Comparison of ENCODE assay signal across 8 cellular contexts in genomic region chr5:14168139-14168792, GRCh38. TPM values are rescaled to one million over a fixed set of nuclear protein-coding genes. Genes with fewer than 3 reads are reported as not detected.
DNase-seq lines count a peak whose midpoint lies in the region; ATAC-seq, FAIRE-seq and TF ChIP-seq lines count a peak whose summit lies in the region.
"Had no signal": no experiment of that assay in that cellular context is flagged by ENCODE, and none has a peak within 500 bp of the region (broad histone marks: within the 10 kb centered on the region; RNA-seq: fewer than 3 reads in every experiment).

No MANE protein-coding gene starts in this region.

- FAIRE-seq in GM12878 (lab: Jason Lieb, UNC): peak; percentile 49

- peak overlapping the region; percentile 78 for H3K9ac ChIP-seq in GM12878 (ENCODE audit: control insufficient read depth, insufficient read depth, low read length)

- no peaks in the 10 kb centered on the region; a peak in 1 of 4 replicates for H3K36me3 ChIP-seq in GM12878 (ENCODE audit: control insufficient read depth in 2 of 2, insufficient read depth in 2 of 2, low read length in 1 of 2)
- H3K36me3 ChIP-seq: heart right ventricle had no signal

- no peak for TF ChIP-seq EP300 in GM12878 (IDR thresholded peaks at IDR 0.05; ENCODE audit: borderline replicate concordance in 1 of 2, control insufficient read depth in 1 of 2, low read depth in 2 of 2, low read length in 2 of 2)

- TF ChIP-seq POLR2A in GM12878 (IDR thresholded peaks at IDR 0.05; ENCODE audit: low read depth, low read length): peak; percentile 14; the same call in 1 of the 2 replicates

- RAD21 ChIA-PET in GM12878 (lab: Charles Lee; ENCODE audit: unreplicated experiment): interaction anchor here (0.8 to 20.6 kb wide), 10 partner anchors 8 to 176 kb away, joined by 3 to 344 read pairs (median 7); partner anchors contain the start of gene TRIO

- peak; percentile 40 for ATAC-seq in GM19043 (IDR thresholded peaks at IDR 0.05; ENCODE audit: low read depth, unreplicated experiment)
- peak; percentile 36 for ATAC-seq in HG02938 (IDR thresholded peaks at IDR 0.05; ENCODE audit: unreplicated experiment)
- ATAC-seq in GM12878: peak; percentile 63
- ATAC-seq in GM18909 (IDR thresholded peaks at IDR 0.05; ENCODE audit: poor library complexity, unreplicated experiment): no peak
- no peak for ATAC-seq in HG03139 (IDR thresholded peaks at IDR 0.05; ENCODE audit: unreplicated experiment)

- H3K4me1 ChIP-seq in GM12878 (ENCODE audit: control insufficient read depth, insufficient read depth, low read length): peaks cover 41% of the 10 kb centered on the region

- H3K27ac ChIP-seq in GM12878 (ENCODE audit: control insufficient read depth, insufficient read depth): peak overlapping the region; percentile 91

- peak overlapping the region; percentile 84 for H3K4me2 ChIP-seq in GM12878 (ENCODE audit: control insufficient read depth, insufficient read depth)

- CTCF ChIA-PET in GM12878 (lab: Yijun Ruan, JAX): interaction anchor here (0.8 to 5.3 kb wide), 5 partner anchors 8 to 92 kb away, joined by 3 to 43 read pairs (median 4); no protein-coding TSS in a partner anchor

- no peak for TF ChIP-seq CTCF in GM12878 (IDR thresholded peaks at IDR 0.05 in 2 of 3, conservative IDR thresholded peaks at IDR 0.05 in 1 of 3; ENCODE audit: control insufficient read depth in 2 of 3, extremely low read depth in 1 of 3, insufficient read depth in 1 of 3, low read depth in 3 of 3, low read length in 3 of 3)

- POLR2A ChIA-PET in GM12878 (lab: Charles Lee): interaction anchor here (0.6 to 13.8 kb wide), 9 partner anchors 11 to 66 kb away, joined by 3 to 314 read pairs (median 4); partner anchors contain the start of gene TRIO

- H3K27me3 ChIP-seq in GM12878 (replicated peaks in 1 of 2; ENCODE audit: control insufficient read depth in 2 of 2, insufficient read depth in 2 of 2, low read length in 1 of 2): no peaks in the 10 kb centered on the region
- H3K27me3 ChIP-seq: heart right ventricle had no signal

- SMC1A ChIA-PET in GM12878 (lab: Charles Lee; ENCODE audit: uncharacterized antibody, unreplicated experiment): interaction anchor here (0.7 to 16.4 kb wide), 9 partner anchors 10 to 502 kb away, joined by 3 to 430 read pairs (median 6); no protein-coding TSS in a partner anchor

- H3K4me3 ChIP-seq in GM12878: peak overlapping the region; percentile 50
- H3K4me3 ChIP-seq: heart right ventricle had no signal

- no peak for TF ChIP-seq RAD21 in GM12878 (IDR thresholded peaks at IDR 0.05; ENCODE audit: insufficient read depth, low read depth, low read length)

- no TSS peak for BruUV-seq in GM12878 (replicated peaks; lab: Mats Ljungman, UMichigan)

- intact Hi-C loops in GM12878 (cut with micrococcal nuclease; ENCODE audit: unreplicated experiment): loop anchor here (2.0 kb wide), 1 partner anchor 23 kb away; no protein-coding TSS in a partner anchor

- WGBS in GM12878 (ENCODE audit: insufficient coverage, insufficient replicate concordance, low lambda C conversion rate, missing lambda C conversion rate): 2% methylated on average over 6 of the region's 6 CpGs

- H3K9me3 ChIP-seq in GM12878 (replicated peaks; ENCODE audit: control insufficient read depth, insufficient read depth, low read length): peaks cover 6% of the 10 kb centered on the region

- peak overlapping the region; percentile 26; the same call in 1 of the 2 replicates for H2AFZ ChIP-seq in GM12878 (ENCODE audit: control insufficient read depth, low read depth, low read length)

- DNase-seq in GM12878 (ENCODE audit: low read depth, low spot score) (no peak), renal cortical epithelial cell (ENCODE audit: low read depth) (peak; percentile 63), LoVo (ENCODE audit: low spot score) (no peak)
- DNase-seq: heart right ventricle had no signal

- H3K79me2 ChIP-seq in GM12878 (ENCODE audit: control insufficient read depth, insufficient read depth, low read length): peaks cover 99% of the 10 kb centered on the region

- H4K20me1 ChIP-seq in GM12878 (ENCODE audit: control insufficient read depth, insufficient read depth): no peaks in the 10 kb centered on the region

- in situ Hi-C loops in GM12878 (cut with MboI): loop anchor here (25.0 kb wide), 1 partner anchor 494 kb away; the partner anchor contains the start of gene OTULIN

TF ChIP-seq in GM12878, 131 proteins besides CTCF, POLR2A, EP300 and RAD21 (continues in another document):
- no peak for TF ChIP-seq CREB1 (IDR thresholded peaks at IDR 0.05; ENCODE audit: low read depth)
- no peak for TF ChIP-seq CBX3 (IDR thresholded peaks at IDR 0.05; ENCODE audit: borderline replicate concordance, low read depth)
- 0 out of 2 replicates have a peak, but pooled peaks have one; percentile 33 for TF ChIP-seq RAD51 (IDR thresholded peaks at IDR 0.05)
- TF ChIP-seq SKIL (IDR thresholded peaks at IDR 0.05; ENCODE audit: low read depth, poor library complexity, severe bottlenecking): peak; percentile 29
- TF ChIP-seq, protein P1, sequence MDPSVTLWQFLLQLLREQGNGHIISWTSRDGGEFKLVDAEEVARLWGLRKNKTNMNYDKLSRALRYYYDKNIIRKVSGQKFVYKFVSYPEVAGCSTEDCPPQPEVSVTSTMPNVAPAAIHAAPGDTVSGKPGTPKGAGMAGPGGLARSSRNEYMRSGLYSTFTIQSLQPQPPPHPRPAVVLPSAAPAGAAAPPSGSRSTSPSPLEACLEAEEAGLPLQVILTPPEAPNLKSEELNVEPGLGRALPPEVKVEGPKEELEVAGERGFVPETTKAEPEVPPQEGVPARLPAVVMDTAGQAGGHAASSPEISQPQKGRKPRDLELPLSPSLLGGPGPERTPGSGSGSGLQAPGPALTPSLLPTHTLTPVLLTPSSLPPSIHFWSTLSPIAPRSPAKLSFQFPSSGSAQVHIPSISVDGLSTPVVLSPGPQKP (IDR thresholded peaks at IDR 0.05; ENCODE audit: low read depth, low read length): no peak
- TF ChIP-seq ATF2 (IDR thresholded peaks at IDR 0.05; ENCODE audit: low read length): peak; percentile 74; the same call in 1 of the 2 replicates
- TF ChIP-seq, protein P2, sequence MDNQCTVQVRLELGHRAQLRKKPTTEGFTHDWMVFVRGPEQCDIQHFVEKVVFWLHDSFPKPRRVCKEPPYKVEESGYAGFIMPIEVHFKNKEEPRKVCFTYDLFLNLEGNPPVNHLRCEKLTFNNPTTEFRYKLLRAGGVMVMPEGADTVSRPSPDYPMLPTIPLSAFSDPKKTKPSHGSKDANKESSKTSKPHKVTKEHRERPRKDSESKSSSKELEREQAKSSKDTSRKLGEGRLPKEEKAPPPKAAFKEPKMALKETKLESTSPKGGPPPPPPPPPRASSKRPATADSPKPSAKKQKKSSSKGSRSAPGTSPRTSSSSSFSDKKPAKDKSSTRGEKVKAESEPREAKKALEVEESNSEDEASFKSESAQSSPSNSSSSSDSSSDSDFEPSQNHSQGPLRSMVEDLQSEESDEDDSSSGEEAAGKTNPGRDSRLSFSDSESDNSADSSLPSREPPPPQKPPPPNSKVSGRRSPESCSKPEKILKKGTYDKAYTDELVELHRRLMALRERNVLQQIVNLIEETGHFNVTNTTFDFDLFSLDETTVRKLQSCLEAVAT (IDR thresholded peaks at IDR 0.05): peak; percentile 83
- no peak for TF ChIP-seq STAT1 (conservative IDR thresholded peaks at IDR 0.05)
- TF ChIP-seq JUND (IDR thresholded peaks at IDR 0.05; ENCODE audit: low read depth, low read length): no peak
- no peak for TF ChIP-seq RFX5 (IDR thresholded peaks at IDR 0.05; ENCODE audit: low read depth, low read length)

RNA-seq across cellular contexts. Expression of gene TRIO, which starts 25.1 kb away (rescaled TPM):
- 1,689 and 1,819 TPM in 2 replicates for total RNA-seq in GM12878 (2013; cell fraction: nucleolus; rRNA removed)
- total RNA-seq in GM12878 (2014; rRNA removed): 49.0 and 50.6 TPM in 2 replicates
- total RNA-seq in GM12878 (2014; rRNA removed; fragmentation: Illumina TruSeq; extraction: Trizol): 48.9 and 56.3 TPM in 2 replicates
- total RNA-seq in GM12878 (2021): 87.3 and 96.4 TPM in 2 replicates
- 62.6 TPM for polyA plus RNA-seq in GM12878 (2011; ENCODE audit: low read depth)
- polyA plus RNA-seq in GM12878 (2011; rRNA removed): 67.6 and 71.9 TPM in 2 replicates
- polyA plus RNA-seq in GM12878 (2011; cell fraction: cytosol; rRNA removed): 46.8 and 51.7 TPM in 2 replicates
- polyA plus RNA-seq in GM12878 (2011; cell fraction: nucleus; rRNA removed): 366 and 390 TPM in 2 replicates
- polyA plus RNA-seq in GM12878 (2012): 54.9 and 67.5 TPM in 2 replicates
- 41.3 and 57.2 TPM in 2 replicates for polyA plus RNA-seq in GM12878 (2014; fragmentation: Illumina TruSeq; extraction: Trizol)
- polyA plus RNA-seq in GM12878 (2014; fragmentation: Nextera tagmentation; extraction: Ambion mirVana): 1 to 10 TPM; 5.1 to 5.8 TPM
- 40.2 and 49.4 TPM in 2 replicates for polyA plus RNA-seq in GM12878 (2014; rRNA removed)
- polyA plus RNA-seq in GM12878 (2016; fragmentation: Nextera tagmentation; extraction: Ambion mirVana): 10 to 100 TPM in 1 of 2 experiments, 1 to 10 TPM in 1; 10.0 to 11.2 TPM
- 414 and 436 TPM in 2 replicates for polyA minus RNA-seq in GM12878 (2011; rRNA and poly(A)+ RNA removed)
- 45.6 and 49.8 TPM in 2 replicates for polyA minus RNA-seq in GM12878 (2011; cell fraction: cytosol; rRNA and poly(A)+ RNA removed)
- 344 and 514 TPM in 2 replicates for polyA minus RNA-seq in GM12878 (2011; cell fraction: nucleus; rRNA and poly(A)+ RNA removed)
- total RNA-seq in renal cortical epithelial cell: 205 and 408 TPM in 2 replicates

Comparison
In these comparisons a context has a peak if more than half of its experiments do, and no peak if none do; other contexts are left out.
1. ATAC-seq: peak in GM19043 (single experiment), HG02938 (single experiment) and GM12878 (single experiment); none in GM18909 (single experiment) and HG03139 (single experiment).